21 cellular contexts compared by ENCODE assay signal in the genomic region with DNA sequence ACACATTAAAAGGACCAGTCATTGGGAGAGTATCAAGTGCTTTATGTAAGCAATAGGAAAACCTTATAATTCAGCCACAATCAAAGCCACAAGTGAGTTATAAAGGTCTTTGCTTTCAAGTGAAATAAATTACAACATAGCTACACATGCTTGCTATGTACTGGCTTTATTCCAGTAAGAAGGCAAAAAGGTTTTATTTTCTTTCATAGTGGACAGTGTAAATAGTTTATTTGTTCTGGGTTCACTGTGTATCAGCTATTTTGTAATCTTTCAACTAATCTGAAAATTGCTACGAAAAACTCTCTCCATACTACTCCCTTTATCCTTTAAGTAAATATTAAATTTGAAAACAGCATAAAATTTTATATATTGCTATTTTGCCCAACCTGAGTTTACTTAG.
DNase-seq lines count a peak whose midpoint lies in the region; TF ChIP-seq lines count a peak whose summit lies in the region.
"Had no signal": no experiment of that assay in that cellular context is flagged by ENCODE, and none has a peak within 500 bp of the region (broad histone marks: within the 10 kb centered on the region; RNA-seq: fewer than 3 reads in every experiment).

No MANE protein-coding gene starts in this region.

- H3K9me3 Mint-ChIP-seq in type B pancreatic cell = peaks cover 6% of the 10 kb centered on the region

- peaks cover 6% of the 10 kb centered on the region for H3K4me1 Mint-ChIP-seq in type B pancreatic cell (ENCODE audit: unreplicated experiment)
- H3K4me1 Mint-ChIP-seq: CD14-positive monocyte had no signal

- no peak overlapping the region for H3K27ac Mint-ChIP-seq in type B pancreatic cell
- H3K27ac Mint-ChIP-seq: CD14-positive monocyte had no signal

- H3K27me3 Mint-ChIP-seq in type B pancreatic cell = no peaks in the 10 kb centered on the region

- in situ Hi-C loops in GM13976 (cut with MboI; ENCODE audit: low sequenced_read_pairs, unreplicated experiment) = no loop called here

- no peaks in the 10 kb centered on the region for H3K36me3 Mint-ChIP-seq in type B pancreatic cell
- H3K36me3 Mint-ChIP-seq: CD14-positive monocyte had no signal

- DNase-seq in DMS53 treated with DMSO at 0.1 percent for 48 hours (lab: John Stamatoyannopoulos, UW; ENCODE audit: unreplicated experiment) (peak; percentile 71), NCI-H69 (lab: John Stamatoyannopoulos, UW) (peak; percentile 55), choroid plexus epithelial cell (ENCODE audit: low read depth) (peak; percentile 37), left kidney (ENCODE audit: low read depth, low spot score) (peak; percentile 3), type B pancreatic cell (ENCODE audit: extremely low spot score, unreplicated experiment) (no peak), dermis blood vessel endothelial cell (no peak), activated T-cell treated with anti-CD3 and anti-CD28 coated beads for 4 hours (no peak), GM13976 (ENCODE audit: low spot score) (no peak)
- DNase-seq: ACHN; AML-193; GM23248; MM.1S; NCI-H1105; NCI-H1694 treated with DMSO at 0.1 percent for 48 hours; NCI-H2107; NCI-H345; NCI-H526 treated with DMSO at 0.1 percent for 48 hours; NK-92 treated with Interleukin-12 subunit alpha and Interleukin-12 subunit beta, amount 100 ng/mL, for 24 hours; RPMI8226; SIG-M5 had no signal

- no peak overlapping the region for H3K4me3 Mint-ChIP-seq in type B pancreatic cell
- H3K4me3 Mint-ChIP-seq: CD14-positive monocyte had no signal

- H3K4me3 ChIP-seq in choroid plexus epithelial cell (ENCODE audit: low read depth, low read length) = no peak overlapping the region
- H3K4me3 ChIP-seq: GM23248 had no signal

- TF ChIP-seq CTCF in choroid plexus epithelial cell (conservative IDR thresholded peaks at IDR 0.05; ENCODE audit: low read depth, low read length) = no peak
- no peak for TF ChIP-seq CTCF in type B pancreatic cell (conservative IDR thresholded peaks at IDR 0.05)
- no peak for TF ChIP-seq CTCF in GM13976 (IDR thresholded peaks at IDR 0.05; ENCODE audit: borderline replicate concordance, control extremely low read depth, extremely low read depth, insufficient read depth, missing control alignments)

Comparison
In these comparisons a context has a peak if more than half of its experiments do, and no peak if none do; other contexts are left out.
1. DNase-seq: peak in DMS53 treated with DMSO at 0.1 percent for 48 hours (single experiment), NCI-H69 (single experiment), choroid plexus epithelial cell (single experiment) and left kidney (single experiment); none in type B pancreatic cell (single experiment), dermis blood vessel endothelial cell (single experiment), activated T-cell treated with anti-CD3 and anti-CD28 coated beads for 4 hours (single experiment) and GM13976 (single experiment).